ENCODE assay signal across 20 cellular contexts in the genomic region with DNA sequence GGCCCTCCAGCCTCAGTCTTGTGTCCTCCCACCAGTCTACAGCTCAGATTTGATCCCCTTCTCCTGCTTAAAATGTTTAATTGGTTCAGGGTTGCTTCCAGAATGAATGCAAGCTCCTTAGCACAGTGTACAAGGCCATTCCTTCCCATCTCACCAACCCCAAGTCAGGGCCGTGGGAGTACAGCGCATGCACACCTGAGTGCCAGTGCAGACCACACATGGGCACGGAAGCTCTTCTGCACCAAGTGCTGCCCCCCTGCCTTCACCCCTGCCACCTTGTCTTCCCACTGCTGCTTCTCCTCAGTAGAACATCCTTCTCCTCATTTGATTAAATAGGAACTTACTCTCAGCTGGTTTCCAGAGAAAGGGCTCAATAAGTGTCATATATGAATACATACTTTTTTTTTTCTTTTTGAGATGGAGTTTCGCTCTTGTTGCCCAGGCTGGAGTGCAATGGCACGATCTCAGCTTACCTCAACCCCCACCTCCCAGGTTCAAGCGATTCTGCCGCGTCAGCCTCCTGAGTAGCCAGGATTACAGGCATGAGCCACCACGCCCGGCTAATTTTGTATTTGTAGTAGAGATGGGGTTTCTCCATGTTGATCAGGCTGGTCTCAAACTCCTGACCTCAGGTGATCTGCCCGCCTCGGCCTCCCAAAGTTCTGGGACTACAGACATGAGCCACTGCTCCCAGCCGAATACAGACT. TPM values are rescaled to one million over a fixed set of nuclear protein-coding genes. Genes with fewer than 3 reads are reported as not detected.
A peak's percentile ranks its signal among the peaks of the same experiment; 100 is the strongest.
DNase-seq lines count a peak whose midpoint lies in the region; ATAC-seq and TF ChIP-seq lines count a peak whose summit lies in the region.
"Had no signal": no experiment of that assay in that cellular context is flagged by ENCODE, and none has a peak within 500 bp of the region (broad histone marks: within the 10 kb centered on the region; RNA-seq: fewer than 3 reads in every experiment).

No MANE protein-coding gene starts in this region.

- no peak overlapping the region for H2BK12ac ChIP-seq in H9 (ENCODE audit: insufficient read length, low read depth, low read length)

- no peaks in the 10 kb centered on the region for H3K4me1 ChIP-seq in H9 (ENCODE audit: insufficient read depth, low read length)
- H3K4me1 ChIP-seq: testis, uterus had no signal

- no peak overlapping the region for H4K5ac ChIP-seq in H9 (ENCODE audit: insufficient read length, low read depth, low read length)

- no peaks in the 10 kb centered on the region for H3K79me2 ChIP-seq in H9 (ENCODE audit: insufficient read depth, low read length)

- no peaks in the 10 kb centered on the region for H3K27me3 Mint-ChIP-seq in activated CD4-positive, alpha-beta T cell treated with anti-CD3 and anti-CD28 coated beads, Interleukin-2, amount 10 ng/mL, durations not matched to agents 24 days and 14 days
- H3K27me3 Mint-ChIP-seq in H9 (ENCODE audit: low read depth): no peaks in the 10 kb centered on the region
- no peaks in the 10 kb centered on the region for H3K27me3 Mint-ChIP-seq in activated T-cell treated with anti-CD3 and anti-CD28 coated beads, Interleukin-2, amount 50 U/mL, for 72 hours (ENCODE audit: low read depth)
- peaks cover 0 to 2% (median 0%) of the 10 kb centered on the region in 3 donors for H3K27me3 Mint-ChIP-seq in immature natural killer cell (ENCODE audit: low read depth in 3 of 3)
- H3K27me3 Mint-ChIP-seq: memory B cell, naive B cell had no signal

- H3K27ac Mint-ChIP-seq in activated CD4-positive, alpha-beta T cell treated with anti-CD3 and anti-CD28 coated beads, Interleukin-2, amount 10 ng/mL, durations not matched to agents 24 days and 14 days: peak overlapping the region; percentile 93
- H3K27ac Mint-ChIP-seq in H9 (peak overlapping the region in 2 of 3 experiments; percentile 6 to 34; a peak in 4 of 7 replicates), immature natural killer cell (peak overlapping the region in 4 of 6 donors; percentile 2 to 52 (median 15))
- H3K27ac Mint-ChIP-seq in activated T-cell treated with anti-CD3 and anti-CD28 coated beads, Interleukin-2, amount 50 U/mL, for 72 hours: peak overlapping the region; percentile 96
- H3K27ac Mint-ChIP-seq: memory B cell had no signal

- no peak overlapping the region for H3T11ph ChIP-seq in H9 (ENCODE audit: low read length)

- H3K56ac ChIP-seq in H9 (ENCODE audit: insufficient read length, low read depth, low read length): no peak overlapping the region

- H3K27ac ChIP-seq in H9 (ENCODE audit: insufficient read length, low read depth, low read length): no peak overlapping the region
- H3K27ac ChIP-seq: cardiac muscle cell, parathyroid adenoma, testis, uterus had no signal

- H3K4me2 ChIP-seq in H9 (ENCODE audit: insufficient read depth, insufficient read length, low read length): no peak overlapping the region

- H3K9me3 Mint-ChIP-seq in activated CD4-positive, alpha-beta T cell treated with anti-CD3 and anti-CD28 coated beads, Interleukin-2, amount 10 ng/mL, durations not matched to agents 24 days and 14 days: peaks cover 9% of the 10 kb centered on the region
- H3K9me3 Mint-ChIP-seq in H9 (no peaks in the 10 kb centered on the region; a peak in 1 of 5 replicates), immature natural killer cell (no peaks in the 10 kb centered on the region)
- H3K9me3 Mint-ChIP-seq in activated T-cell treated with anti-CD3 and anti-CD28 coated beads, Interleukin-2, amount 50 U/mL, for 72 hours: peaks cover 0 to 3% of the 10 kb centered on the region in 2 donors
- H3K9me3 Mint-ChIP-seq: memory B cell, naive B cell had no signal

- H2AFZ ChIP-seq in H9 (ENCODE audit: low read length): no peak overlapping the region
- H2AFZ ChIP-seq: parathyroid adenoma had no signal

- no peaks in the 10 kb centered on the region; the same call in 1 of the 2 replicates for H3K27me3 ChIP-seq in H9 (ENCODE audit: insufficient read depth, low read length)
- H3K27me3 ChIP-seq: cardiac muscle cell, testis, uterus had no signal

- no peak for TF ChIP-seq CTCF in H9 (conservative IDR thresholded peaks at IDR 0.05)

- intact Hi-C loops in activated CD4-positive, alpha-beta T cell treated with anti-CD3 and anti-CD28 coated beads, Interleukin-2, amount 10 ng/mL, durations not matched to agents 24 days and 14 days (cut with micrococcal nuclease): no loop called here

- H3K4ac ChIP-seq in H9 (ENCODE audit: low read depth, low read length): no peak overlapping the region

- H4K20me1 ChIP-seq in H9 (ENCODE audit: control insufficient read depth, insufficient read depth, insufficient read length): peaks cover 2% of the 10 kb centered on the region

- ATAC-seq in activated T-cell treated with anti-CD3 and anti-CD28 coated beads, Interleukin-2, amount 50 U/mL, for 72 hours (replicated peaks in 1 of 2): no peak
- ATAC-seq: GM12878, sciatic nerve had no signal

- H2AK5ac ChIP-seq in H9 (ENCODE audit: insufficient read length, low read length): no peak overlapping the region

- no peaks in the 10 kb centered on the region for H3K9me3 ChIP-seq in H9 (ENCODE audit: control insufficient read depth, low read depth, low read length)
- H3K9me3 ChIP-seq: testis, uterus had no signal

- H4K91ac ChIP-seq in H9 (ENCODE audit: insufficient read length, low read depth, low read length): no peak overlapping the region

- H3K18ac ChIP-seq in H9 (ENCODE audit: insufficient read length, low read depth, low read length): no peak overlapping the region

- H3K9ac ChIP-seq in H9 (ENCODE audit: extremely low read depth, insufficient read length, low read length): no peak overlapping the region
- H3K9ac ChIP-seq: parathyroid adenoma had no signal

- H2BK120ac ChIP-seq in H9 (ENCODE audit: low read depth, low read length, poor library complexity, severe bottlenecking): no peak overlapping the region

- H2BK20ac ChIP-seq in H9 (ENCODE audit: low read depth, low read length, poor library complexity, severe bottlenecking): no peak overlapping the region

- H3K23ac ChIP-seq in H9 (ENCODE audit: insufficient read length, low read depth, low read length): no peak overlapping the region

- no peak overlapping the region for H4K8ac ChIP-seq in H9 (replicated peaks; ENCODE audit: insufficient read length, low read depth, low read length)

- no peaks in the 10 kb centered on the region for H3K79me1 ChIP-seq in H9 (ENCODE audit: insufficient read depth, low read depth, low read length, poor library complexity, severe bottlenecking)

- no peak overlapping the region for H2BK15ac ChIP-seq in H9 (ENCODE audit: low read depth, low read length)

- H3K36me3 Mint-ChIP-seq in activated CD4-positive, alpha-beta T cell treated with anti-CD3 and anti-CD28 coated beads, Interleukin-2, amount 10 ng/mL, durations not matched to agents 24 days and 14 days (ENCODE audit: low read depth): peaks cover 51% of the 10 kb centered on the region
- H3K36me3 Mint-ChIP-seq in H9 (ENCODE audit: insufficient read depth in 1 of 3, low read depth in 3 of 3) (peaks cover 31 to 72% (median 61%) of the 10 kb centered on the region in 3 experiments), immature natural killer cell (peaks cover 31 to 32% (median 31%) of the 10 kb centered on the region in 3 donors)
- peaks cover 29 to 57% of the 10 kb centered on the region in 2 donors for H3K36me3 Mint-ChIP-seq in activated T-cell treated with anti-CD3 and anti-CD28 coated beads, Interleukin-2, amount 50 U/mL, for 72 hours (ENCODE audit: insufficient read depth in 2 of 2)

- no CpG with 5 or more reads among the region's 13 CpGs for WGBS in H9 (ENCODE audit: extremely low coverage, insufficient read length, low lambda C conversion rate)

- H3K23me2 ChIP-seq in H9 (ENCODE audit: insufficient read length, low read depth, low read length, poor library complexity, severe bottlenecking): no peaks in the 10 kb centered on the region

- no peak for DNase-seq in activated CD4-positive, alpha-beta T cell treated with anti-CD3 and anti-CD28 coated beads, Interleukin-2, amount 10 ng/mL, durations not matched to agents 24 days and 14 days
- no peak for DNase-seq in activated CD4-positive, alpha-beta T cell treated with anti-CD3 and anti-CD28 coated beads, Interleukin-2, amount 50 U/mL, for 1 hour
- DNase-seq in H9: no peak
- DNase-seq in activated T-cell treated with anti-CD3 and anti-CD28 coated beads, Interleukin-2, amount 50 U/mL, for 72 hours: no peak
- DNase-seq in immature natural killer cell: no peak
- no peak for DNase-seq in cerebellum (ENCODE audit: low spot score)
- DNase-seq in occipital lobe (lab: John Stamatoyannopoulos, UW): no peak
- no peak for DNase-seq in activated CD4-positive, CD25-positive, alpha-beta regulatory T cell (lab: John Stamatoyannopoulos, UW)
- DNase-seq: DND-41, KG1, naive B cell, NCI-H1436, NCI-H526, testis, uterus had no signal

- H3K14ac ChIP-seq in H9 (ENCODE audit: insufficient read depth, low read length): no peak overlapping the region

- H3K4me1 Mint-ChIP-seq in activated CD4-positive, alpha-beta T cell treated with anti-CD3 and anti-CD28 coated beads, Interleukin-2, amount 10 ng/mL, durations not matched to agents 24 days and 14 days: peaks cover 59% of the 10 kb centered on the region
- H3K4me1 Mint-ChIP-seq in H9 (peaks cover 5 to 7% of the 10 kb centered on the region in 2 experiments), immature natural killer cell (peaks cover 19 to 39% of the 10 kb centered on the region in 2 donors)
- H3K4me1 Mint-ChIP-seq in activated T-cell treated with anti-CD3 and anti-CD28 coated beads, Interleukin-2, amount 50 U/mL, for 72 hours (ENCODE audit: low read depth): peaks cover 94% of the 10 kb centered on the region

- H2BK5ac ChIP-seq in H9 (ENCODE audit: insufficient read length, low read length): no peak overlapping the region

- peak overlapping the region; percentile 65 for H3K4me3 Mint-ChIP-seq in activated CD4-positive, alpha-beta T cell treated with anti-CD3 and anti-CD28 coated beads, Interleukin-2, amount 10 ng/mL, durations not matched to agents 24 days and 14 days
- no peak overlapping the region for H3K4me3 Mint-ChIP-seq in H9
- peak overlapping the region; percentile 71 to 82 for H3K4me3 Mint-ChIP-seq in activated T-cell treated with anti-CD3 and anti-CD28 coated beads, Interleukin-2, amount 50 U/mL, for 72 hours
- H3K4me3 Mint-ChIP-seq in immature natural killer cell: no peak overlapping the region
- H3K4me3 Mint-ChIP-seq: memory B cell, naive B cell had no signal

RNA-seq across cellular contexts. Expression of gene PMF1, which starts 9.3 kb away (rescaled TPM):
- total RNA-seq in activated CD4-positive, alpha-beta T cell treated with anti-CD3 and anti-CD28 coated beads, Interleukin-2, amount 10 ng/mL, durations not matched to agents 24 days and 14 days: 107 and 113 TPM in 2 replicates
- 136 and 143 TPM in 2 replicates for total RNA-seq in H9 (2021)
- 100 to 1,000 TPM; 122 to 127 TPM for total RNA-seq in activated T-cell treated with anti-CD3 and anti-CD28 coated beads, Interleukin-2, amount 50 U/mL, for 72 hours
- 100 to 1,000 TPM in 2 of 3 donors, 10 to 100 TPM in 1; 67.3 to 122 (median 100) TPM for polyA plus RNA-seq in immature natural killer cell
- total RNA-seq in cerebellum: 24.7 TPM
- total RNA-seq in occipital lobe: 29.2 TPM

RNA-seq across cellular contexts. Expression of gene BGLAP, which starts 19.8 kb away (rescaled TPM):
- total RNA-seq in activated CD4-positive, alpha-beta T cell treated with anti-CD3 and anti-CD28 coated beads, Interleukin-2, amount 10 ng/mL, durations not matched to agents 24 days and 14 days: 1.9 and 2.3 TPM in 2 replicates
- total RNA-seq in H9 (2021) (2.4 and 3.0 TPM in 2 replicates), cerebellum (0.73 TPM), occipital lobe (not detected)
- total RNA-seq in activated T-cell treated with anti-CD3 and anti-CD28 coated beads, Interleukin-2, amount 50 U/mL, for 72 hours: 1 to 10 TPM; 6.8 to 7.4 TPM
- polyA plus RNA-seq in immature natural killer cell: not detected

RNA-seq across cellular contexts. Expression of gene PAQR6, which starts 25.7 kb away (rescaled TPM):
- 4.2 and 4.6 TPM in 2 replicates for total RNA-seq in activated CD4-positive, alpha-beta T cell treated with anti-CD3 and anti-CD28 coated beads, Interleukin-2, amount 10 ng/mL, durations not matched to agents 24 days and 14 days
- 14.6 and 15.8 TPM in 2 replicates for total RNA-seq in H9 (2021)
- total RNA-seq in activated T-cell treated with anti-CD3 and anti-CD28 coated beads, Interleukin-2, amount 50 U/mL, for 72 hours: 10 to 100 TPM in 1 of 2 donors, 1 to 10 TPM in 1; 9.6 to 10.4 TPM
- polyA plus RNA-seq in immature natural killer cell: 1 to 10 TPM; 1.3 to 2.5 (median 2.1) TPM
- 7.7 TPM for total RNA-seq in cerebellum
- total RNA-seq in occipital lobe: 8.6 TPM

RNA-seq across cellular contexts. Expression of gene SLC25A44, which starts 28.2 kb away (rescaled TPM):
- total RNA-seq in activated CD4-positive, alpha-beta T cell treated with anti-CD3 and anti-CD28 coated beads, Interleukin-2, amount 10 ng/mL, durations not matched to agents 24 days and 14 days: 61.0 and 67.9 TPM in 2 replicates
- 40.2 and 47.4 TPM in 2 replicates for total RNA-seq in H9 (2021)
- total RNA-seq in activated T-cell treated with anti-CD3 and anti-CD28 coated beads, Interleukin-2, amount 50 U/mL, for 72 hours: 10 to 100 TPM; 52.3 to 71.0 TPM
- 10 to 100 TPM in 2 of 3 donors, 1 to 10 TPM in 1; 5.5 to 21.5 (median 12.1) TPM for polyA plus RNA-seq in immature natural killer cell
- total RNA-seq in cerebellum: 12.1 TPM
- total RNA-seq in occipital lobe: 9.7 TPM

Comparison
In these comparisons a context has a peak if more than half of its experiments do, and no peak if none do; other contexts are left out.
1. H3K27ac Mint-ChIP-seq: peak in every context shown above with its lines; median percentile 96 in activated T-cell treated with anti-CD3 and anti-CD28 coated beads, Interleukin-2, amount 50 U/mL, for 72 hours; 93 in activated CD4-positive, alpha-beta T cell treated with anti-CD3 and anti-CD28 coated beads, Interleukin-2, amount 10 ng/mL, durations not matched to agents 24 days and 14 days; 20 in H9; 15 in immature natural killer cell.
2. H3K4me3 Mint-ChIP-seq: peak in activated CD4-positive, alpha-beta T cell treated with anti-CD3 and anti-CD28 coated beads, Interleukin-2, amount 10 ng/mL, durations not matched to agents 24 days and 14 days (single experiment) and activated T-cell treated with anti-CD3 and anti-CD28 coated beads, Interleukin-2, amount 50 U/mL, for 72 hours (2 of 2); none in H9 (0 of 2) and immature natural killer cell (0 of 5).